9 cellular contexts compared by ENCODE assay signal in the genomic region with DNA sequence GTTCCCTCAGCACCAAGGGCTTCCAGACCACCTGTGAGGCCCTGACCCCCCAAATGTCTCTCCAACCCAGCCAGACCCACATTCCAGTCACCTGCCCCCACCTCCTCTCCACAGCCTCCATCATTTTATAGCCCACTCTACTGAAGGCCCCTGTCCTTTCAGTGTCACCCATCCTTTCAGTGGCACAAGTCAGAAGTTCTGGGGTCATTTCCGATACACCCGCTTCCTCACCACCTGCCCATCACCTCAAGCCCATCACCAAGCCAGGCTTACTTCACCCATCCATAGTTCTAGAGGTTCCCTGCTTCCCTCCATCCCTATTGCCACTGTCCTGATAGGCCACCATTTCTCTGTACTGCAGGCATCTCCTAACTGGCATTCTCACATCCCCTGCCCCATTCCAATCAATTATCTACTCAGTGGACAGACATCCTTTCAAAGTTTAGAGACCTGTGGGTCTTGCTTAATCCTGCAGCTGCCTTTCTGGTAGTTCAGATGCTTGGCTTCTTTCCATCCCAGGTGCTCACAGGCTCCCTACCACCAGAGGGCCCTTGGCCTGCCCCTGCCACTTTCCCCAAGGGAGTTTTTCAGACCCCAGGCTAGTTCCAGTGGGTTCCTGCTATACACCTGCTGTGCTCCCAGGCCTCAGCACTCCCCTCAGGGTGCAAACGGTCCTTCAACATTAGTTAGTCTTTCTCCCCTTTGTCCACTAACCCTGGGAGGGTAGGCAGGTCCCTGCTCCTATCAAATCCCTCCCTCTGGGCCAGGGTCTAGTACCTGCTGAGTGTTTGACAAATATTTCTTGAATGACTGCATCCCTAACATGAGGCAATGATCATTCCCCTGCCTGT. TPM values are rescaled to one million over a fixed set of nuclear protein-coding genes. Genes with fewer than 3 reads are reported as not detected.
A peak's percentile ranks its signal among the peaks of the same experiment; 100 is the strongest.
DNase-seq lines count a peak whose midpoint lies in the region; ATAC-seq and TF ChIP-seq lines count a peak whose summit lies in the region.
"Had no signal": no experiment of that assay in that cellular context is flagged by ENCODE, and none has a peak within 500 bp of the region (broad histone marks: within the 10 kb centered on the region; RNA-seq: fewer than 3 reads in every experiment).

No MANE protein-coding gene starts in this region.

- H3K4me2 ChIP-seq in mammary epithelial cell (ENCODE audit: insufficient read depth, low read depth, low read length), result no peak overlapping the region

- peaks cover 4% of the 10 kb centered on the region in 2 donors for H3K4me1 Mint-ChIP-seq in effector memory CD8-positive, alpha-beta T cell (ENCODE audit: low read depth in 2 of 2)
- peaks cover under 1% of the 10 kb centered on the region for H3K4me1 Mint-ChIP-seq in T-helper 2 cell treated with Interferon-gamma antibody and Interleukin-4, amounts not matched to agents 5 μg/mL and 100 μg/mL, for 36 hours (ENCODE audit: low read depth)

- BruUV-seq in mammary epithelial cell (replicated peaks; lab: Mats Ljungman, UMichigan), result no TSS peak

- 0 out of 2 replicates have a peak, but pooled peaks have one; percentile 33 for TF ChIP-seq CTCF in GM12875 (IDR thresholded peaks at IDR 0.05; ENCODE audit: borderline replicate concordance, insufficient read depth, low read depth, low read length)
- peak; percentile 33 to 59 for TF ChIP-seq CTCF in mammary epithelial cell (conservative IDR thresholded peaks at IDR 0.05 in 1 of 2, IDR thresholded peaks at IDR 0.05 in 1 of 2; ENCODE audit: extremely low read depth in 1 of 2, insufficient read depth in 1 of 2, low read depth in 1 of 2, low read length in 2 of 2)
- no peak for TF ChIP-seq CTCF in ovary (IDR thresholded peaks at IDR 0.05)

- no peak for TF ChIP-seq EP300 in ovary (IDR thresholded peaks at IDR 0.05)

- 70% methylated on average over 1 of the region's 3 CpGs for WGBS in mammary epithelial cell (ENCODE audit: low coverage, missing lambda C conversion rate)
- whole genome bisulfite sequencing in ovary, 3 donors, result 84 to 94% (median 87%) methylated on average over 3 of the region's 3 CpGs

- dilution Hi-C loops in mammary epithelial cell (cut with HindIII; ENCODE audit: low sequenced_read_pairs), result loop anchor here (5.0 kb wide), 1 partner anchor 40 kb away; no protein-coding TSS in a partner anchor

- no peak overlapping the region for H3K4me3 Mint-ChIP-seq in effector memory CD8-positive, alpha-beta T cell
- no peak overlapping the region for H3K4me3 Mint-ChIP-seq in T-helper 2 cell treated with Interferon-gamma antibody and Interleukin-4, amounts not matched to agents 5 μg/mL and 100 μg/mL, for 36 hours

- H3K4me3 ChIP-seq in GM12875 (ENCODE audit: low read depth, low read length) (no peak overlapping the region), mammary epithelial cell (replicated peaks in 1 of 3; ENCODE audit: insufficient read depth in 1 of 3, low read depth in 2 of 3, low read length in 3 of 3) (no peak overlapping the region), ovary (no peak overlapping the region)

- no peak for TF ChIP-seq POLR2A in ovary (IDR thresholded peaks at IDR 0.05)

- no peak for ATAC-seq in effector memory CD8-positive, alpha-beta T cell (replicated peaks)

- H2AFZ ChIP-seq in mammary epithelial cell (ENCODE audit: low read depth, low read length), result no peak overlapping the region

- H3K9ac ChIP-seq in mammary epithelial cell (ENCODE audit: insufficient read depth, low read length), result no peak overlapping the region

- H3K36me3 ChIP-seq in mammary epithelial cell (ENCODE audit: insufficient read depth, low read length) (no peaks in the 10 kb centered on the region), ovary (no peaks in the 10 kb centered on the region)

- no peak overlapping the region for H3K27ac ChIP-seq in mammary epithelial cell (ENCODE audit: insufficient read depth, low read depth, low read length)
- H3K27ac ChIP-seq in ovary, result peak overlapping the region; percentile 9 to 83

- H3K9me3 Mint-ChIP-seq in effector memory CD8-positive, alpha-beta T cell, result no peaks in the 10 kb centered on the region
- no peaks in the 10 kb centered on the region for H3K9me3 Mint-ChIP-seq in T-helper 2 cell treated with Interferon-gamma antibody and Interleukin-4, amounts not matched to agents 5 μg/mL and 100 μg/mL, for 36 hours

- in situ Hi-C loops in mammary epithelial cell (cut with MboI; ENCODE audit: low sequenced_read_pairs in 2 of 2), result loop anchor here in 1 of 2 donors (10.0 kb wide), 1 partner anchor 183 kb away; no protein-coding TSS in a partner anchor

- H3K27ac Mint-ChIP-seq in effector memory CD8-positive, alpha-beta T cell, result peak overlapping the region in 1 of 2 donors; percentile 54
- no peak overlapping the region for H3K27ac Mint-ChIP-seq in T-helper 2 cell treated with Interferon-gamma antibody and Interleukin-4, amounts not matched to agents 5 μg/mL and 100 μg/mL, for 36 hours

- H4K20me1 ChIP-seq in mammary epithelial cell (ENCODE audit: insufficient read depth, low read length), result no peaks in the 10 kb centered on the region

- no peaks in the 10 kb centered on the region for H3K27me3 ChIP-seq in mammary epithelial cell (ENCODE audit: insufficient read depth, low read length)
- H3K27me3 ChIP-seq in ovary, result no peaks in the 10 kb centered on the region

- intact Hi-C loops in mammary epithelial cell (cut with micrococcal nuclease), result loop anchor here (1.0 kb wide), 1 partner anchor 196 kb away; no protein-coding TSS in a partner anchor
- intact Hi-C loops in ovary (cut with DNase I), result loop anchor here in 2 of 4 donors (10.0 kb wide), 1 partner anchor 157 kb away; no protein-coding TSS in a partner anchor

- H3K79me2 ChIP-seq in mammary epithelial cell (ENCODE audit: insufficient read depth, low read length), result peaks cover 73% of the 10 kb centered on the region

- H3K27me3 Mint-ChIP-seq in effector memory CD8-positive, alpha-beta T cell, result no peaks in the 10 kb centered on the region
- H3K27me3 Mint-ChIP-seq in T-helper 2 cell treated with Interferon-gamma antibody and Interleukin-4, amounts not matched to agents 5 μg/mL and 100 μg/mL, for 36 hours (ENCODE audit: low read depth), result no peaks in the 10 kb centered on the region

- H3K4me1 ChIP-seq in mammary epithelial cell (ENCODE audit: insufficient read depth, low read length) (no peaks in the 10 kb centered on the region), ovary (ENCODE audit: insufficient read depth) (peaks cover 48% of the 10 kb centered on the region)

- DNase-seq in NCI-H1436 (lab: John Stamatoyannopoulos, UW), result peak; percentile 56
- no peak for DNase-seq in mammary epithelial cell
- DNase-seq in ovary, result peak in 2 of 5 donors; percentile 8 to 14
- no peak for DNase-seq in effector memory CD8-positive, alpha-beta T cell
- DNase-seq in HUDEP-2 (lab: John Stamatoyannopoulos, UW; ENCODE audit: unreplicated experiment in 76 of 76), result no peak
- DNase-seq in T-helper 2 cell treated with Interferon-gamma antibody and Interleukin-4, amounts not matched to agents 5 μg/mL and 100 μg/mL, for 36 hours (ENCODE audit: low spot score), result no peak
- DNase-seq in C1 segment of cervical spinal cord (lab: John Stamatoyannopoulos, UW), result no peak
- DNase-seq: Kasumi-1 had no signal

- H3K36me3 Mint-ChIP-seq in effector memory CD8-positive, alpha-beta T cell (ENCODE audit: insufficient read depth), result peaks cover 5% of the 10 kb centered on the region
- H3K36me3 Mint-ChIP-seq in T-helper 2 cell treated with Interferon-gamma antibody and Interleukin-4, amounts not matched to agents 5 μg/mL and 100 μg/mL, for 36 hours (ENCODE audit: low read depth), result no peaks in the 10 kb centered on the region

- no peaks in the 10 kb centered on the region for H3K9me3 ChIP-seq in mammary epithelial cell (replicated peaks; ENCODE audit: insufficient read depth, low read length)
- no peaks in the 10 kb centered on the region for H3K9me3 ChIP-seq in ovary

- CTCF ChIA-PET in mammary epithelial cell (lab: Charles Lee; ENCODE audit: low non-redundant PET), result no interaction called here

RNA-seq across cellular contexts. Expression of a gene that starts 7.6 kb away (rescaled TPM):
- total RNA-seq in mammary epithelial cell, result 1 to 10 TPM in 1 of 2 donors, under 1 TPM in 1; 0.82 to 1.0 TPM
- 0.01 TPM for polyA plus RNA-seq in mammary epithelial cell
- 0.67 TPM for polyA minus RNA-seq in mammary epithelial cell
- total RNA-seq in ovary, result 10 to 100 TPM in 1 of 7 donors, 1 to 10 TPM in 6; 3.9 to 11.5 (median 6.8) TPM
- polyA plus RNA-seq in ovary, result under 1 TPM; 0.43 to 0.52 TPM

Comparison
In these comparisons a context has a peak if more than half of its experiments do, and no peak if none do; other contexts are left out.
1. CTCF ChIP-seq: peak in GM12875 (single experiment) and mammary epithelial cell (2 of 2); none in ovary (0 of 3).